8 cellular contexts compared by ENCODE assay signal in genomic region chr7:601573-602340, GRCh38.
DNase-seq lines count a peak whose midpoint lies in the region; ATAC-seq and TF ChIP-seq lines count a peak whose summit lies in the region.

No MANE protein-coding gene starts in this region.

- H3K27me3 ChIP-seq in uterus (no peaks in the 10 kb centered on the region), Karpas-422 (ENCODE audit: low read length) (no peaks in the 10 kb centered on the region)

- H3K4me3 Mint-ChIP-seq in activated CD4-positive, alpha-beta T cell treated with anti-CD3 and anti-CD28 coated beads for 36 hours = peak overlapping the region; percentile 78

- peak overlapping the region; percentile 95 to 100 for H3K27ac ChIP-seq in coronary artery
- H3K27ac ChIP-seq in uterus = peak overlapping the region; percentile 74 to 76
- no peak overlapping the region for H3K27ac ChIP-seq in Karpas-422 (ENCODE audit: low read length)

- no peaks in the 10 kb centered on the region for H3K9me3 ChIP-seq in uterus
- H3K9me3 ChIP-seq in Karpas-422 (ENCODE audit: low read length) = no peaks in the 10 kb centered on the region

- H3K9me3 Mint-ChIP-seq in activated CD4-positive, alpha-beta T cell treated with anti-CD3 and anti-CD28 coated beads for 36 hours (ENCODE audit: low read depth) = peaks cover 3% of the 10 kb centered on the region

- peak overlapping the region; percentile 100 for H3K27ac Mint-ChIP-seq in activated CD4-positive, alpha-beta T cell treated with anti-CD3 and anti-CD28 coated beads for 36 hours

- TF ChIP-seq CTCF in GM10266 (IDR thresholded peaks at IDR 0.05; ENCODE audit: control insufficient read depth, insufficient read depth, low read depth, missing control alignments) (no peak), coronary artery (IDR thresholded peaks at IDR 0.05) (no peak), uterus (IDR thresholded peaks at IDR 0.05) (no peak)

- H2AFZ ChIP-seq in Karpas-422 (ENCODE audit: low read length) = no peak overlapping the region

- intact Hi-C loops in activated CD4-positive, alpha-beta T cell treated with anti-CD3 and anti-CD28 coated beads for 36 hours (cut with DNase I, micrococcal nuclease) = loop anchor here (1.0 to 10.0 kb wide), 14 partner anchors 16 to 1806 kb away; partner anchors contain the start of genes DNAAF5 (in 2 of the 2), GET4 (in 1 of the 2), GPR146 (in 1 of the 2) and PDGFA (in 1 of the 2)
- intact Hi-C loops in sciatic nerve (cut with DNase I) = no loop called here
- intact Hi-C loops in uterus (cut with DNase I; ENCODE audit: low total_unique reads) = no loop called here

- H3K9ac ChIP-seq in Karpas-422 (ENCODE audit: low read length) = no peak overlapping the region

- no peaks in the 10 kb centered on the region for H4K20me1 ChIP-seq in Karpas-422 (ENCODE audit: insufficient read depth, low read depth, low read length)

- H3K79me2 ChIP-seq in Karpas-422 (ENCODE audit: low read length) = no peaks in the 10 kb centered on the region

- DNase-seq in GM10266 (ENCODE audit: extremely low spot score) (peak; percentile 88), coronary artery (ENCODE audit: low spot score) (peak; percentile 87), sciatic nerve (ENCODE audit: low spot score) (peak; percentile 78), uterus (peak; percentile 42 to 53), Karpas-422 (no peak), NCI-H2196 (lab: John Stamatoyannopoulos, UW; ENCODE audit: unreplicated experiment) (no peak)
- peak; percentile 96 for DNase-seq in activated CD4-positive, alpha-beta T cell treated with anti-CD3 and anti-CD28 coated beads for 36 hours

- TF ChIP-seq POLR2A in uterus (IDR thresholded peaks at IDR 0.05) = no peak

- H3K4me1 Mint-ChIP-seq in activated CD4-positive, alpha-beta T cell treated with anti-CD3 and anti-CD28 coated beads for 36 hours = peaks cover 66% of the 10 kb centered on the region

- H3K4me1 ChIP-seq in uterus (peaks cover 0 to 6% of the 10 kb centered on the region in 2 donors), Karpas-422 (ENCODE audit: low read length) (peaks cover 3% of the 10 kb centered on the region)

- H3K36me3 Mint-ChIP-seq in activated CD4-positive, alpha-beta T cell treated with anti-CD3 and anti-CD28 coated beads for 36 hours (ENCODE audit: low read depth) = peaks cover 45% of the 10 kb centered on the region

- ATAC-seq in HG02884 (IDR thresholded peaks at IDR 0.05; ENCODE audit: unreplicated experiment) = peak; percentile 44
- peak; percentile 62 for ATAC-seq in activated CD4-positive, alpha-beta T cell treated with anti-CD3 and anti-CD28 coated beads for 36 hours
- ATAC-seq in sciatic nerve = peak; percentile 47

- no peaks in the 10 kb centered on the region for H3K27me3 Mint-ChIP-seq in activated CD4-positive, alpha-beta T cell treated with anti-CD3 and anti-CD28 coated beads for 36 hours

- POLR2A ChIA-PET in activated CD4-positive, alpha-beta T cell treated with anti-CD3 and anti-CD28 coated beads for 36 hours (lab: Charles Lee) = interaction anchor here (0.6 to 1.2 kb wide), 3 partner anchors 16 to 18 kb away, joined by 4 to 5 read pairs (median 5); no protein-coding TSS in a partner anchor

- H3K4me2 ChIP-seq in Karpas-422 (ENCODE audit: low read depth, low read length, poor library complexity, severe bottlenecking) = no peak overlapping the region

- H3K4me3 ChIP-seq in coronary artery (peak overlapping the region; percentile 55), uterus (no peak overlapping the region), Karpas-422 (ENCODE audit: low read length) (no peak overlapping the region)

- H3K9me2 ChIP-seq in Karpas-422 (replicated peaks; ENCODE audit: insufficient read depth, low read length) = no peaks in the 10 kb centered on the region

- no peaks in the 10 kb centered on the region for H3K36me3 ChIP-seq in uterus
- no peaks in the 10 kb centered on the region for H3K36me3 ChIP-seq in Karpas-422 (ENCODE audit: insufficient read depth, low read length)

- CTCF ChIA-PET in activated CD4-positive, alpha-beta T cell treated with anti-CD3 and anti-CD28 coated beads for 36 hours (lab: Charles Lee) = no interaction called here

Comparison
In these comparisons a context has a peak if more than half of its experiments do, and no peak if none do; other contexts are left out.
1. DNase-seq: peak in GM10266 (single experiment), activated CD4-positive, alpha-beta T cell treated with anti-CD3 and anti-CD28 coated beads for 36 hours (single experiment), coronary artery (single experiment), sciatic nerve (single experiment) and uterus (2 of 2); none in Karpas-422 (single experiment) and NCI-H2196 (single experiment).
2. intact Hi-C loops: an anchor here in activated CD4-positive, alpha-beta T cell treated with anti-CD3 and anti-CD28 coated beads for 36 hours (1.0 to 10.0 kb wide); none called in sciatic nerve and uterus.
3. Peak in every context shown above with its lines, with median percentiles within 50 percentile points of each other: ATAC-seq.